ENCODE assay signal across 8 cellular contexts in the genomic region with DNA sequence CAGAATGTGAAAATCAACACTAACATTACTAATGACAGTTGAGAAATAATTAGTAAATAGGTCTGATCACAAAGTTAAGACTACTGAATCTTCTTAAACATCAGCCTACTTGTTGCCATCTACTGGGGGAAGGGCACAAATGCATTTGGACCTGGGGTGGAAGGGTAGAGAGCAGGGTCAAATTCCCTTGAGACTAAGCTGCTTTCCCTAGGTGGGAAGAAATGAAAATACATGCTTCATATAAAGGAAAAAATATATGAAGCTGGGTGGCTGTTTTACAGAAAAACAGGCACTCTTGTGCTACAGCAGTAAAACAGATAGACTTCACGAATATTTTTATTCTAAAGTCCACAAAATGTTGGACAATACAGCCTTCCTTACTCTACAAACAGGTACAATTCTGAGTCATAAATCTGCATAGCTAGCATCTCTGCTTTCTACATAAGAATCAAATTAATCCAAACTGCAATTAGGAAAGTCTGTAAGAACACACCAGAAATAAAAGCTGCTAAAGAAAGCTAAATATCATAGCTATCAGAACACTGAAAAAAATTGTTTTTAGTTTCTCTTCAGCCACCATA. TPM values are rescaled to one million over a fixed set of nuclear protein-coding genes. Genes with fewer than 3 reads are reported as not detected.
DNase-seq lines count a peak whose midpoint lies in the region; ATAC-seq, FAIRE-seq and TF ChIP-seq lines count a peak whose summit lies in the region.

No MANE protein-coding gene starts in this region.

- FAIRE-seq in GM12892 (lab: Jason Lieb, UNC): peak; percentile 92

- ATAC-seq in HG02870 (IDR thresholded peaks at IDR 0.05; ENCODE audit: unreplicated experiment) (peak; percentile 50), RWPE2 (ENCODE audit: low read depth) (peak; percentile 63), upper lobe of right lung (peak; percentile 52)

- POLR2A ChIA-PET in AG04450 (lab: Yijun Ruan, JAX): interaction anchor here (0.7 to 1.0 kb wide), 2 partner anchors 11 to 12 kb away, joined by 3 read pairs; a partner anchor contains a TSS

- intact Hi-C loops in upper lobe of right lung (cut with DNase I): no loop called here

- H3K4me3 ChIP-seq in AG04450 (ENCODE audit: low read depth, low read length) (no peak overlapping the region), RWPE2 (ENCODE audit: severe bottlenecking) (no peak overlapping the region), fibroblast of pulmonary artery (replicated peaks; ENCODE audit: low read depth, low read length) (no peak overlapping the region), upper lobe of right lung (no peak overlapping the region)

- H3K27me3 ChIP-seq in AG04450 (ENCODE audit: control insufficient read depth, insufficient read depth, low read length) (no peaks in the 10 kb centered on the region), RWPE2 (ENCODE audit: insufficient read depth, poor library complexity, severe bottlenecking) (no peaks in the 10 kb centered on the region), upper lobe of right lung (no peaks in the 10 kb centered on the region)

- no peak for TF ChIP-seq POLR2A in GM12892 (IDR thresholded peaks at IDR 0.05; ENCODE audit: low read depth, low read length)

- CTCF ChIA-PET in AG04450 (lab: Charles Lee): interaction anchor here (0.6 to 2.6 kb wide), 9 partner anchors 9 to 136 kb away, joined by 3 to 19 read pairs (median 3); no protein-coding TSS in a partner anchor

- H3K36me3 ChIP-seq in RWPE2 (ENCODE audit: low read depth) (peaks cover 40% of the 10 kb centered on the region), upper lobe of right lung (peaks cover 29% of the 10 kb centered on the region)

- H3K9me3 ChIP-seq in AG04450 (ENCODE audit: control insufficient read depth, insufficient read depth, low read length) (no peaks in the 10 kb centered on the region), RWPE2 (ENCODE audit: severe bottlenecking) (no peaks in the 10 kb centered on the region), upper lobe of right lung (no peaks in the 10 kb centered on the region)

- no peak overlapping the region for H3K27ac ChIP-seq in AG04450 (ENCODE audit: low read depth, low read length)
- no peak overlapping the region for H3K27ac ChIP-seq in RWPE2 (ENCODE audit: poor library complexity, severe bottlenecking)
- H3K27ac ChIP-seq in upper lobe of right lung: no peak overlapping the region

- 0 out of 2 replicates have a peak, but pooled peaks have one; percentile 32 for TF ChIP-seq CTCF in AG04450 (IDR thresholded peaks at IDR 0.05; ENCODE audit: low read depth, low read length)
- peak; percentile 47 for TF ChIP-seq CTCF in RWPE2 (IDR thresholded peaks at IDR 0.05; ENCODE audit: poor library complexity, severe bottlenecking)
- TF ChIP-seq CTCF in fibroblast of pulmonary artery (IDR thresholded peaks at IDR 0.05; ENCODE audit: low read length, missing control alignments): peak; percentile 38
- TF ChIP-seq CTCF in upper lobe of right lung (IDR thresholded peaks at IDR 0.05): peak; percentile 41

- DNase-seq in AG04450 (ENCODE audit: low read depth, low spot score): no peak
- DNase-seq in GM12892 (ENCODE audit: insufficient read length): no peak
- DNase-seq in RWPE2 (ENCODE audit: low spot score): no peak
- peak; percentile 30 for DNase-seq in fibroblast of pulmonary artery (ENCODE audit: low read depth)
- DNase-seq in upper lobe of right lung: no peak
- DNase-seq in DMS153 (lab: John Stamatoyannopoulos, UW): no peak
- DNase-seq in dedifferentiated amniotic fluid mesenchymal stem cell (ENCODE audit: extremely low spot score): no peak

- H3K4me1 ChIP-seq in RWPE2 (ENCODE audit: insufficient read depth, poor library complexity, severe bottlenecking) (no peaks in the 10 kb centered on the region), upper lobe of right lung (peaks cover 38% of the 10 kb centered on the region)

RNA-seq across cellular contexts. Expression of a gene that starts 10.9 kb away (rescaled TPM):
- polyA plus RNA-seq in AG04450 (2011; rRNA removed): 141 and 170 TPM in 2 replicates
- polyA minus RNA-seq in AG04450 (2011; rRNA and poly(A)+ RNA removed): 501 and 624 TPM in 2 replicates
- polyA plus RNA-seq in GM12892 (2012; ENCODE audit: missing spikeins): 77.7 TPM
- 211 TPM for total RNA-seq in upper lobe of right lung

RNA-seq across cellular contexts. Expression of a gene that starts 11.4 kb away (rescaled TPM):
- polyA plus RNA-seq in AG04450 (2011; rRNA removed): 1.8 and 2.0 TPM in 2 replicates
- 1.8 and 2.1 TPM in 2 replicates for polyA minus RNA-seq in AG04450 (2011; rRNA and poly(A)+ RNA removed)
- 1.6 TPM for polyA plus RNA-seq in GM12892 (2012; ENCODE audit: missing spikeins)
- 1.8 TPM for total RNA-seq in upper lobe of right lung
